22 cellular contexts compared by ENCODE assay signal in genomic region chr3:116029286-116029685, GRCh38.
DNase-seq lines count a peak whose midpoint lies in the region; ATAC-seq, FAIRE-seq and TF ChIP-seq lines count a peak whose summit lies in the region.
"Had no signal": no experiment of that assay in that cellular context is flagged by ENCODE, and none has a peak within 500 bp of the region (broad histone marks: within the 10 kb centered on the region; RNA-seq: fewer than 3 reads in every experiment).

No MANE protein-coding gene starts in this region.

- in situ Hi-C loops in G401 (cut with HindIII; ENCODE audit: low sequenced_read_pairs): no loop called here

- no peaks in the 10 kb centered on the region for H4K20me1 ChIP-seq in astrocyte (ENCODE audit: insufficient read depth, low read length)

- no peak overlapping the region for H3K4ac ChIP-seq in trophoblast cell (ENCODE audit: low read depth, low read length)

- no peaks in the 10 kb centered on the region for H3K9me3 Mint-ChIP-seq in astrocyte (ENCODE audit: unreplicated experiment)
- H3K9me3 Mint-ChIP-seq: GM23338, IgD-negative memory B cell had no signal

- ATAC-seq in GM19397 (IDR thresholded peaks at IDR 0.05; ENCODE audit: unreplicated experiment): no peak
- ATAC-seq: GM23338, HepG2 had no signal

- no peak overlapping the region for H3K27ac ChIP-seq in astrocyte (ENCODE audit: low read depth, low read length)
- no peak overlapping the region for H3K27ac ChIP-seq in trophoblast cell (ENCODE audit: low read depth, low read length)
- H3K27ac ChIP-seq: C4-2B had no signal

- H3K9me3 ChIP-seq in astrocyte (ENCODE audit: insufficient read depth, low read depth, low read length) (no peaks in the 10 kb centered on the region), trophoblast cell (ENCODE audit: insufficient read depth, low read depth, low read length) (no peaks in the 10 kb centered on the region)
- H3K9me3 ChIP-seq: Caco-2 had no signal

- no peak overlapping the region for H4K91ac ChIP-seq in trophoblast cell (ENCODE audit: low read depth, low read length)

- no peak overlapping the region for H3K9ac ChIP-seq in astrocyte (ENCODE audit: low read length)
- H3K9ac ChIP-seq in trophoblast cell (ENCODE audit: low read length): no peak overlapping the region

- H3K4me1 ChIP-seq in astrocyte (ENCODE audit: insufficient read depth, low read length) (peaks cover 3% of the 10 kb centered on the region), trophoblast cell (ENCODE audit: control insufficient read depth in 1 of 2, insufficient read depth in 2 of 2, low read length in 2 of 2) (no peaks in the 10 kb centered on the region)
- H3K4me1 ChIP-seq: Caco-2 had no signal

- peaks cover 8% of the 10 kb centered on the region for H3K4me1 Mint-ChIP-seq in astrocyte (ENCODE audit: low read depth, unreplicated experiment)
- H3K4me1 Mint-ChIP-seq: IgD-negative memory B cell had no signal

- H3K14ac ChIP-seq in trophoblast cell (ENCODE audit: low read length): no peak overlapping the region

- no peak overlapping the region for H2BK12ac ChIP-seq in trophoblast cell (ENCODE audit: low read length)

- H3K79me2 ChIP-seq in astrocyte (ENCODE audit: insufficient read depth, low read length) (no peaks in the 10 kb centered on the region), trophoblast cell (ENCODE audit: control insufficient read depth, insufficient read depth, low read length, poor library complexity) (no peaks in the 10 kb centered on the region)

- H3K27me3 Mint-ChIP-seq in astrocyte (ENCODE audit: low read depth, unreplicated experiment): no peaks in the 10 kb centered on the region
- H3K27me3 Mint-ChIP-seq: CD4-positive, alpha-beta T cell; IgD-negative memory B cell had no signal

- H3K4me3 Mint-ChIP-seq in astrocyte (ENCODE audit: unreplicated experiment): no peak overlapping the region
- H3K4me3 Mint-ChIP-seq: CD4-positive, alpha-beta T cell; GM23338; IgD-negative memory B cell had no signal

- H3K36me3 Mint-ChIP-seq in astrocyte (ENCODE audit: low read depth, unreplicated experiment): no peaks in the 10 kb centered on the region

- H2AFZ ChIP-seq in astrocyte (ENCODE audit: low read depth, low read length) (no peak overlapping the region), trophoblast cell (ENCODE audit: insufficient read depth, low read length, poor library complexity) (no peak overlapping the region)
- H2AFZ ChIP-seq: GM23338 had no signal

- DNase-seq in G401 (ENCODE audit: low spot score) (peak; percentile 27), astrocyte (ENCODE audit: low read depth) (peak; percentile 35), epithelial cell of esophagus (ENCODE audit: low read depth) (peak; percentile 25), kidney tubule cell (ENCODE audit: low spot score) (peak; percentile 60), NAMALWA (ENCODE audit: low spot score) (no peak), occipital lobe (lab: John Stamatoyannopoulos, UW) (no peak), trophoblast cell (no peak)
- DNase-seq: AML-193; Caco-2; CD4-positive, alpha-beta T cell; GDM1; HCEC 1CT had no signal

- H4K8ac ChIP-seq in trophoblast cell (ENCODE audit: low read depth, low read length): no peak overlapping the region

- no peaks in the 10 kb centered on the region for H3K79me1 ChIP-seq in trophoblast cell (ENCODE audit: low read length)

- no peak overlapping the region for H2BK120ac ChIP-seq in trophoblast cell (ENCODE audit: insufficient read depth, low read length, poor library complexity)

- WGBS in trophoblast cell (ENCODE audit: extremely low coverage, insufficient coverage, insufficient read length): no CpG with 5 or more reads among the region's 2 CpGs

- H3K36me3 ChIP-seq in astrocyte (ENCODE audit: insufficient read depth, low read length): no peaks in the 10 kb centered on the region
- H3K36me3 ChIP-seq in trophoblast cell (ENCODE audit: control insufficient read depth in 1 of 2, insufficient read depth in 2 of 2, low read length in 2 of 2): no peaks in the 10 kb centered on the region

- H3K4me3 ChIP-seq in astrocyte (ENCODE audit: insufficient read depth, low read depth, low read length) (no peak overlapping the region), epithelial cell of esophagus (ENCODE audit: low read length) (no peak overlapping the region), trophoblast cell (ENCODE audit: low read depth, low read length) (no peak overlapping the region)
- H3K4me3 ChIP-seq: GM23338 had no signal

- H2AK5ac ChIP-seq in trophoblast cell (ENCODE audit: low read length): no peak overlapping the region

- H3K4me2 ChIP-seq in astrocyte (ENCODE audit: low read length) (no peak overlapping the region), trophoblast cell (ENCODE audit: low read length) (no peak overlapping the region)
- H3K4me2 ChIP-seq: GM23338 had no signal

- FAIRE-seq in astrocyte (lab: Jason Lieb, UNC): no peak
- FAIRE-seq: A204.1, D721Med, GM12892, GM18507, H54, HepG2 had no signal

- H3K27ac Mint-ChIP-seq in astrocyte (ENCODE audit: unreplicated experiment): no peak overlapping the region
- H3K27ac Mint-ChIP-seq: CD4-positive, alpha-beta T cell; GM23338; IgD-negative memory B cell had no signal

- H2BK5ac ChIP-seq in trophoblast cell (ENCODE audit: low read depth, low read length, poor library complexity): no peak overlapping the region

- no peak for TF ChIP-seq CTCF in astrocyte (IDR thresholded peaks at IDR 0.05; ENCODE audit: insufficient read depth, low read depth, low read length)
- TF ChIP-seq CTCF in epithelial cell of esophagus (IDR thresholded peaks at IDR 0.05; ENCODE audit: insufficient read depth, low read depth, low read length, missing control alignments): no peak

- no peaks in the 10 kb centered on the region for H3K27me3 ChIP-seq in astrocyte (ENCODE audit: insufficient read depth, low read length)
- H3K27me3 ChIP-seq in trophoblast cell (ENCODE audit: insufficient read depth, low read length): no peaks in the 10 kb centered on the region

- H3K18ac ChIP-seq in trophoblast cell (ENCODE audit: low read length): no peak overlapping the region

- H4K12ac ChIP-seq in trophoblast cell (ENCODE audit: low read depth, low read length): no peak overlapping the region

- H3K23ac ChIP-seq in trophoblast cell (ENCODE audit: low read length): no peak overlapping the region

Comparison
In these comparisons a context has a peak if more than half of its experiments do, and no peak if none do; other contexts are left out.
1. DNase-seq: peak in G401 (single experiment), astrocyte (single experiment), epithelial cell of esophagus (single experiment) and kidney tubule cell (single experiment); none in NAMALWA (single experiment), occipital lobe (single experiment) and trophoblast cell (0 of 2).